In genomic region chr7:101884671-101885596, GRCh38 we compare ENCODE assay signal across 9 cellular contexts.
A peak's percentile ranks its signal among the peaks of the same experiment; 100 is the strongest.
DNase-seq lines count a peak whose midpoint lies in the region; ATAC-seq and TF ChIP-seq lines count a peak whose summit lies in the region.
"Had no signal": no experiment of that assay in that cellular context is flagged by ENCODE, and none has a peak within 500 bp of the region (broad histone marks: within the 10 kb centered on the region; RNA-seq: fewer than 3 reads in every experiment).

No MANE protein-coding gene starts in this region.

- H3K27ac ChIP-seq in RWPE1 (peak overlapping the region; percentile 23), GM23248 (no peak overlapping the region)

- H3K27me3 ChIP-seq in GM06990 (replicated peaks; ENCODE audit: control insufficient read depth, insufficient read depth, low read length) = no peaks in the 10 kb centered on the region
- H3K27me3 ChIP-seq in GM23248 (replicated peaks; ENCODE audit: insufficient read depth) = no peaks in the 10 kb centered on the region

- peaks cover 0 to 2% (median 1%) of the 10 kb centered on the region in 3 donors for H3K36me3 Mint-ChIP-seq in naive thymus-derived CD8-positive, alpha-beta T cell

- no peak overlapping the region for H2AFZ ChIP-seq in GM23248

- TF ChIP-seq CTCF in GM06990 (IDR thresholded peaks at IDR 0.05; ENCODE audit: insufficient read depth, low read length, poor library complexity, severe bottlenecking) (no peak), RWPE1 (conservative IDR thresholded peaks at IDR 0.05; ENCODE audit: low read depth) (no peak)

- H3K9me2 ChIP-seq in GM23248 (ENCODE audit: insufficient read depth) = no peaks in the 10 kb centered on the region

- H3K4me2 ChIP-seq in GM23248 (ENCODE audit: unreplicated experiment) = no peak overlapping the region

- H3K9ac ChIP-seq in GM23248 = no peak overlapping the region

- H3K4me3 ChIP-seq in GM06990 (replicated peaks; ENCODE audit: low read depth, low read length) = no peak overlapping the region
- no peak overlapping the region for H3K4me3 ChIP-seq in GM23248

- 95 to 97% methylated on average over 13 of the region's 13 CpGs for WGBS in GM23248 (ENCODE audit: low coverage in 1 of 2, low lambda C conversion rate in 2 of 2, missing lambda C conversion rate in 2 of 2), 2 experiments

- no peaks in the 10 kb centered on the region for H3K36me3 ChIP-seq in GM06990 (ENCODE audit: control insufficient read depth, insufficient read depth, low read length)
- no peaks in the 10 kb centered on the region for H3K36me3 ChIP-seq in GM23248 (ENCODE audit: low read depth)

- POLR2A ChIA-PET in RWPE1 (lab: Yijun Ruan, JAX; ENCODE audit: low non-redundant PET) = no interaction called here
- POLR2A ChIA-PET in naive thymus-derived CD8-positive, alpha-beta T cell (lab: Charles Lee) = no interaction called here

- CTCF ChIA-PET in RWPE1 (lab: Yijun Ruan, JAX) = no interaction called here

- H3K27ac Mint-ChIP-seq in naive thymus-derived CD8-positive, alpha-beta T cell = peak overlapping the region in 9 of 10 donors; percentile 49 to 93 (median 75)

- H3K79me2 ChIP-seq in GM23248 (ENCODE audit: insufficient read depth) = peaks cover 79% of the 10 kb centered on the region

- in situ Hi-C loops in GM23248 (cut with MboI) = no loop called here

- H3K27me3 Mint-ChIP-seq in naive thymus-derived CD8-positive, alpha-beta T cell = no peaks in the 10 kb centered on the region

- ATAC-seq in GM21367 (IDR thresholded peaks at IDR 0.05; ENCODE audit: unreplicated experiment) = peak; percentile 67
- ATAC-seq in naive thymus-derived CD8-positive, alpha-beta T cell = peak; percentile 91 to 95
- ATAC-seq in HG03045 (IDR thresholded peaks at IDR 0.05; ENCODE audit: unreplicated experiment) = no peak

- H4K20me1 ChIP-seq in GM23248 (ENCODE audit: insufficient read depth) = no peaks in the 10 kb centered on the region

- H3K9me3 Mint-ChIP-seq in naive thymus-derived CD8-positive, alpha-beta T cell = no peaks in the 10 kb centered on the region

- peak overlapping the region; percentile 26 to 85 (median 60) for H3K4me3 Mint-ChIP-seq in naive thymus-derived CD8-positive, alpha-beta T cell

- H3F3A ChIP-seq in GM23248 (ENCODE audit: insufficient read depth) = peaks cover 24% of the 10 kb centered on the region

- peaks cover 27% of the 10 kb centered on the region for H3K4me1 ChIP-seq in GM23248 (ENCODE audit: insufficient read depth)

- DNase-seq in GM06990 (ENCODE audit: extremely low read depth, insufficient read length) (peak; percentile 46), RWPE1 (ENCODE audit: low spot score) (no peak), GM23248 (no peak), dermis blood vessel endothelial cell (no peak)
- peak in 7 of 10 donors; percentile 6 to 38 (median 20) for DNase-seq in naive thymus-derived CD8-positive, alpha-beta T cell
- no peak for DNase-seq in NK-92 treated with Interleukin-12 subunit alpha and Interleukin-12 subunit beta, amount 100 ng/mL, for 24 hours (lab: John Stamatoyannopoulos, UW)
- DNase-seq: NCI-H2171 had no signal

- peaks cover 36 to 67% (median 53%) of the 10 kb centered on the region in 4 donors for H3K4me1 Mint-ChIP-seq in naive thymus-derived CD8-positive, alpha-beta T cell

- no peaks in the 10 kb centered on the region for H3K9me3 ChIP-seq in GM23248 (ENCODE audit: low read depth)

Comparison
In these comparisons a context has a peak if more than half of its experiments do, and no peak if none do; other contexts are left out.
1. DNase-seq: peak in GM06990 (single experiment) and naive thymus-derived CD8-positive, alpha-beta T cell (7 of 10); none in RWPE1 (single experiment), GM23248 (single experiment), NK-92 treated with Interleukin-12 subunit alpha and Interleukin-12 subunit beta, amount 100 ng/mL, for 24 hours (single experiment) and dermis blood vessel endothelial cell (single experiment).